In genomic region chr2:127479219-127479825, GRCh38 we compare ENCODE assay signal across 8 cellular contexts. TPM values are rescaled to one million over a fixed set of nuclear protein-coding genes. Genes with fewer than 3 reads are reported as not detected.
DNase-seq lines count a peak whose midpoint lies in the region; ATAC-seq and TF ChIP-seq lines count a peak whose summit lies in the region.

No MANE protein-coding gene starts in this region.

- intact Hi-C loops in Panc1 (cut with micrococcal nuclease; ENCODE audit: unreplicated experiment): loop anchor here (1.0 to 5.0 kb wide), 2 partner anchors 157 to 281 kb away; no protein-coding TSS in a partner anchor

- no peaks in the 10 kb centered on the region for H3K27me3 Mint-ChIP-seq in endodermal cell (ENCODE audit: insufficient read depth)

- no peaks in the 10 kb centered on the region for H3K79me2 ChIP-seq in KMS-11 (ENCODE audit: insufficient read depth, low read depth)

- H3K4me3 ChIP-seq in GM06990 (replicated peaks; ENCODE audit: low read depth, low read length) (no peak overlapping the region), KMS-11 (IDR thresholded peaks at IDR 0.05; ENCODE audit: insufficient read depth, low read depth, low read length) (no peak overlapping the region), Panc1 (ENCODE audit: low read depth in 2 of 2, low read length in 2 of 2) (no peak overlapping the region), endodermal cell (ENCODE audit: low read length) (no peak overlapping the region)

- no peaks in the 10 kb centered on the region for H3K9me3 ChIP-seq in Panc1 (ENCODE audit: control insufficient read depth, insufficient read depth, low read depth, low read length)
- H3K9me3 ChIP-seq in endodermal cell (ENCODE audit: control insufficient read depth, low read length): peaks cover 11% of the 10 kb centered on the region

- H3K36me3 ChIP-seq in GM06990 (ENCODE audit: control insufficient read depth, insufficient read depth, low read length) (peaks cover 12% of the 10 kb centered on the region), KMS-11 (ENCODE audit: insufficient read depth) (no peaks in the 10 kb centered on the region), Panc1 (ENCODE audit: control insufficient read depth, insufficient read depth, low read length) (peaks cover 25% of the 10 kb centered on the region), endodermal cell (ENCODE audit: control insufficient read depth, insufficient read depth, low read length) (peaks cover 67% of the 10 kb centered on the region)

- H2AFZ ChIP-seq in KMS-11 (ENCODE audit: low read depth): no peak overlapping the region

- DNase-seq in GM06990 (ENCODE audit: extremely low read depth, insufficient read length): peak; percentile 15
- peak; percentile 30 for DNase-seq in Panc1 (ENCODE audit: low read depth, low spot score)
- no peak for DNase-seq in endodermal cell
- peak; percentile 50 for DNase-seq in middle frontal gyrus (ENCODE audit: extremely low spot score, low spot score)
- no peak for DNase-seq in GOT3 (lab: John Stamatoyannopoulos, UW)
- DNase-seq in activated naive CD4-positive, alpha-beta T cell treated with anti-CD3 and anti-CD28 coated beads, Interleukin-2, amount 50 U/mL, for 16 hours: no peak

- peak; percentile 79 for ATAC-seq in Panc1
- no peak for ATAC-seq in GM18511 (IDR thresholded peaks at IDR 0.05; ENCODE audit: unreplicated experiment)

- no peak overlapping the region for H3K4me2 ChIP-seq in KMS-11

- TF ChIP-seq CTCF in GM06990 (IDR thresholded peaks at IDR 0.05; ENCODE audit: insufficient read depth, low read length, poor library complexity, severe bottlenecking): peak; percentile 50
- TF ChIP-seq CTCF in KMS-11 (conservative IDR thresholded peaks at IDR 0.05; ENCODE audit: low read depth, low read length): peak; percentile 68
- TF ChIP-seq CTCF in Panc1 (IDR thresholded peaks at IDR 0.05): peak; percentile 70; the same call in 1 of the 2 replicates
- peak; percentile 85 for TF ChIP-seq CTCF in endodermal cell (conservative IDR thresholded peaks at IDR 0.05)

- H3K4me1 Mint-ChIP-seq in endodermal cell: peaks cover 5% of the 10 kb centered on the region

- no peak overlapping the region for H3K27ac ChIP-seq in KMS-11
- no peak overlapping the region for H3K27ac ChIP-seq in Panc1 (ENCODE audit: low read length)
- no peak overlapping the region for H3K27ac ChIP-seq in endodermal cell (ENCODE audit: low read depth, low read length)

- H3K9me3 Mint-ChIP-seq in endodermal cell: peaks cover 2% of the 10 kb centered on the region

- H3K27me3 ChIP-seq in GM06990 (replicated peaks; ENCODE audit: control insufficient read depth, insufficient read depth, low read length): no peaks in the 10 kb centered on the region
- H3K27me3 ChIP-seq in KMS-11 (ENCODE audit: insufficient read depth, low read depth): no peaks in the 10 kb centered on the region
- no peaks in the 10 kb centered on the region for H3K27me3 ChIP-seq in Panc1 (ENCODE audit: control insufficient read depth, insufficient read depth, low read length)
- H3K27me3 ChIP-seq in endodermal cell (ENCODE audit: control insufficient read depth, insufficient read depth, low read length, poor library complexity, severe bottlenecking): no peaks in the 10 kb centered on the region

- BruUV-seq in Panc1 (replicated peaks; lab: Mats Ljungman, UMichigan): no TSS peak

- H3K36me3 Mint-ChIP-seq in endodermal cell (ENCODE audit: low read depth): peaks cover 28% of the 10 kb centered on the region

- H3K27ac Mint-ChIP-seq in endodermal cell: no peak overlapping the region

- no peak overlapping the region for H3K4me3 Mint-ChIP-seq in endodermal cell

- CTCF ChIA-PET in Panc1 (lab: Charles Lee): interaction anchor here (0.5 to 1.6 kb wide), 7 partner anchors 13 to 282 kb away, joined by 3 to 5 read pairs (median 4); partner anchors contain the start of gene ERCC3

- H3K9ac ChIP-seq in KMS-11 (no peak overlapping the region), endodermal cell (ENCODE audit: extremely low read depth, low read length, poor library complexity, severe bottlenecking) (no peak overlapping the region)

- POLR2A ChIA-PET in Panc1 (lab: Charles Lee): interaction anchor here (0.5 to 0.7 kb wide), 2 partner anchors 144 to 159 kb away, joined by 3 read pairs; no protein-coding TSS in a partner anchor

- in situ Hi-C loops in Panc1 (cut with HindIII; ENCODE audit: low pct_unique_long_range_greater_than_20kb, low sequenced_read_pairs): loop anchor here (10.0 kb wide), 1 partner anchor 65 kb away; the partner anchor contains the start of gene PROC

- no peaks in the 10 kb centered on the region for H4K20me1 ChIP-seq in KMS-11 (ENCODE audit: insufficient read depth)

- WGBS in endodermal cell (ENCODE audit: insufficient coverage in 1 of 2, insufficient read length in 1 of 2), 2 experiments: 83 to 94% methylated on average over 3 to 5 of the region's 5 CpGs

- H3K4me1 ChIP-seq in KMS-11 (ENCODE audit: low read depth, poor library complexity, severe bottlenecking) (no peaks in the 10 kb centered on the region), Panc1 (ENCODE audit: control insufficient read depth, insufficient read depth, low read length) (no peaks in the 10 kb centered on the region), endodermal cell (ENCODE audit: control insufficient read depth, insufficient read depth, low read length) (no peaks in the 10 kb centered on the region)

RNA-seq across cellular contexts. Expression of gene IWS1, which starts 47.0 kb away (rescaled TPM):
- total RNA-seq in Panc1 (2021; ENCODE audit: unreplicated experiment) (48.6 TPM), endodermal cell (100 to 1,000 TPM in 1 of 2 donors, 10 to 100 TPM in 1; 91.4 to 107 TPM)
- polyA plus RNA-seq in Panc1 (2012; ENCODE audit: insufficient read length): 42.4 TPM
- 77.9 TPM for polyA plus RNA-seq in endodermal cell (2013, experiment 1 of 2)
- polyA plus RNA-seq in endodermal cell (2013, experiment 2 of 2): 85.8 TPM

RNA-seq across cellular contexts. Expression of gene MYO7B, which starts 56.2 kb away (rescaled TPM):
- total RNA-seq in Panc1 (2021; ENCODE audit: unreplicated experiment): 0.15 TPM
- 0.12 TPM for polyA plus RNA-seq in Panc1 (2012; ENCODE audit: insufficient read length)
- total RNA-seq in endodermal cell: under 1 TPM in 1 of 2 donors, not detected in 1; 0.11 TPM
- not detected for polyA plus RNA-seq in endodermal cell (2013, experiment 1 of 2)
- not detected for polyA plus RNA-seq in endodermal cell (2013, experiment 2 of 2)

Comparison
In these comparisons a context has a peak if more than half of its experiments do, and no peak if none do; other contexts are left out.
1. DNase-seq: peak in GM06990 (single experiment), Panc1 (single experiment) and middle frontal gyrus (single experiment); none in endodermal cell (single experiment), GOT3 (single experiment) and activated naive CD4-positive, alpha-beta T cell treated with anti-CD3 and anti-CD28 coated beads, Interleukin-2, amount 50 U/mL, for 16 hours (single experiment).
2. Peak in every context shown above with its lines, with median percentiles within 50 percentile points of each other: CTCF ChIP-seq.